Comparison of ENCODE assay signal across 1 cellular context in the genomic region with DNA sequence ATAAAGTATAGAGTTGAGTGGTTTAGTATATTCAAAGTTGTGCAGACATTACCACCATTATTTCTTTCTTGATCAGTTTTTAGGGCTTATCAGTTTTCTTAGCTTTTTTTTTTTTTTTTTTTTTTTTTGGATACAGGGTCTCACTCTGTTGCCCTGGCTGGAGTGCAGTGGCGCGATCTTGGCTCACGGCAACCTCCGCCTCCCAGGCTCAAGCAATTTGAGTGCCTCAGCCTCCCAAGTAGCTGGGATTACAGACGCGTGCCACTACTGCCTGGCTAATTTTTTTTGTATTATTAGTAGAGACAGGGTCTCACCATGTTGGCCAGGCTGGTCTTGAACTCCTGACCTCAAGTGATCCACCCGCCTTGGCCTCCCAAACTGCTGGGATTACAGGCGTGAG. TPM values are rescaled to one million over a fixed set of nuclear protein-coding genes. Genes with fewer than 3 reads are reported as not detected.
"Had no signal": no experiment of that assay in that cellular context is flagged by ENCODE, and none has a peak within 500 bp of the region (broad histone marks: within the 10 kb centered on the region; RNA-seq: fewer than 3 reads in every experiment).

No MANE protein-coding gene starts in this region.

RNA-seq across cellular contexts. Expression of gene PXT1, which starts 10.2 kb away (rescaled TPM):
- total RNA-seq: G401 had no signal
